In the genomic region with DNA sequence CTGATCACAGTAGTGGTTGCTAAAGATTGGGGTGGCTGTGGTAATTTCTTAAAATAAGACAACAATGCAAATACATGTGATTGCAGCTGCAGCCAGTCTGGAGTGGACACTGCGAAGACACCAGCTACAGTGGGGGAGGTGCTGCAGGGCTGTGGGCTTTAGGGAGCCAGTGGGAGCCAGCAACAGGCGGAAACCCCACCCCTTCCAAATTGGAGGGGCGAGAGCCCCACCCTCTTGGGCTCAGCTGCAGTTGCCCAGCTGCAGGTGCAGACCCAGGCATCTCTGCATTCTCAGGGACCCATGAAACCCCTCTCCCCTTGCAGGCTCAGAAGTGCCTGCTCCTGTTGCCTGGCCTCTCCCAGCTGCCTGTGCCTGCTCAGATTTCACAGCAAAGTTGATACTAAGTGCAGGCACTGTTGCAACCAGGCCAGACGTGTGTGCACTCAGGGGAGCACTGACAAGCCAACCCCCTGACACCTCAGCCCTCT, we compare ENCODE assay signal across 13 cellular contexts.
A peak's percentile ranks its signal among the peaks of the same experiment; 100 is the strongest.
DNase-seq lines count a peak whose midpoint lies in the region; ATAC-seq and TF ChIP-seq lines count a peak whose summit lies in the region.
"Had no signal": no experiment of that assay in that cellular context is flagged by ENCODE, and none has a peak within 500 bp of the region (broad histone marks: within the 10 kb centered on the region; RNA-seq: fewer than 3 reads in every experiment).

No MANE protein-coding gene starts in this region.

- H3F3A ChIP-seq in GM23338 (replicated peaks; ENCODE audit: low read depth), result no peaks in the 10 kb centered on the region

- H3K79me2 ChIP-seq in GM23338 (replicated peaks; ENCODE audit: insufficient read depth), result no peaks in the 10 kb centered on the region
- no peaks in the 10 kb centered on the region for H3K79me2 ChIP-seq in Karpas-422 (ENCODE audit: low read length)
- no peaks in the 10 kb centered on the region for H3K79me2 ChIP-seq in mammary epithelial cell (ENCODE audit: insufficient read depth, low read length)

- WGBS in mammary epithelial cell (ENCODE audit: low coverage, missing lambda C conversion rate), result 55% methylated on average over 4 of the region's 4 CpGs

- H3K27me3 ChIP-seq in GM23338 (ENCODE audit: insufficient read depth), result no peaks in the 10 kb centered on the region
- H3K27me3 ChIP-seq in Karpas-422 (ENCODE audit: low read length), result no peaks in the 10 kb centered on the region
- no peaks in the 10 kb centered on the region for H3K27me3 ChIP-seq in left ventricle myocardium inferior (ENCODE audit: low read depth)
- no peaks in the 10 kb centered on the region for H3K27me3 ChIP-seq in mammary epithelial cell (ENCODE audit: insufficient read depth, low read length)
- H3K27me3 ChIP-seq: left lung had no signal

- no peak overlapping the region for H3K4me3 ChIP-seq in GM23338
- no peak overlapping the region; the same call in 1 of the 2 replicates for H3K4me3 ChIP-seq in Karpas-422 (ENCODE audit: low read length)
- no peak overlapping the region for H3K4me3 ChIP-seq in left ventricle myocardium inferior
- H3K4me3 ChIP-seq in mammary epithelial cell (replicated peaks in 1 of 3; ENCODE audit: insufficient read depth in 1 of 3, low read depth in 2 of 3, low read length in 3 of 3), result no peak overlapping the region
- H3K4me3 ChIP-seq: left lung had no signal

- H3K27me3 Mint-ChIP-seq in GM23338 (ENCODE audit: insufficient read depth, low read depth, poor library complexity), result no peaks in the 10 kb centered on the region
- no peaks in the 10 kb centered on the region for H3K27me3 Mint-ChIP-seq in activated T-helper 2 cell treated with anti-CD3 and anti-CD28 coated beads, Interferon-gamma antibody, Interleukin-2, Interleukin-4, amounts not matched to agents 10 μg/mL and 5 μg/mL and 100 μg/mL, durations not matched to agents 14 hours and 24 hours and 36 hours (ENCODE audit: low read depth)
- H3K27me3 Mint-ChIP-seq: activated B cell treated with CpG ODN at 0.5 μM for 24 hours; activated naive CD8-positive, alpha-beta T cell treated with anti-CD3 and anti-CD28 coated beads for 36 hours had no signal

- peaks cover 7% of the 10 kb centered on the region; the same call in 2 of the 3 replicates for H3K36me3 Mint-ChIP-seq in GM23338 (ENCODE audit: low read depth)
- H3K36me3 Mint-ChIP-seq in activated T-helper 2 cell treated with anti-CD3 and anti-CD28 coated beads, Interferon-gamma antibody, Interleukin-2, Interleukin-4, amounts not matched to agents 10 μg/mL and 5 μg/mL and 100 μg/mL, durations not matched to agents 14 hours and 24 hours and 36 hours (ENCODE audit: low read depth), result no peaks in the 10 kb centered on the region
- H3K36me3 Mint-ChIP-seq: activated naive CD8-positive, alpha-beta T cell treated with anti-CD3 and anti-CD28 coated beads for 36 hours had no signal

- no peak for TF ChIP-seq CTCF in GM23338 (conservative IDR thresholded peaks at IDR 0.05; ENCODE audit: low read depth in 2 of 2)
- no peak for TF ChIP-seq CTCF in left ventricle myocardium inferior (IDR thresholded peaks at IDR 0.05; ENCODE audit: borderline replicate concordance)
- TF ChIP-seq CTCF in mammary epithelial cell (conservative IDR thresholded peaks at IDR 0.05 in 1 of 2, IDR thresholded peaks at IDR 0.05 in 1 of 2; ENCODE audit: extremely low read depth in 1 of 2, insufficient read depth in 1 of 2, low read depth in 1 of 2, low read length in 2 of 2), result no peak

- intact Hi-C loops in left ventricle myocardium inferior (cut with micrococcal nuclease), result no loop called here
- intact Hi-C loops in mammary epithelial cell (cut with micrococcal nuclease), result no loop called here
- intact Hi-C loops in activated T-helper 2 cell treated with anti-CD3 and anti-CD28 coated beads, Interferon-gamma antibody, Interleukin-2, Interleukin-4, amounts not matched to agents 10 μg/mL and 5 μg/mL and 100 μg/mL, durations not matched to agents 14 hours and 24 hours and 36 hours (cut with micrococcal nuclease), result no loop called here

- peak overlapping the region; percentile 80; the same call in 1 of the 2 replicates for H3K27ac Mint-ChIP-seq in GM23338
- H3K27ac Mint-ChIP-seq in activated T-helper 2 cell treated with anti-CD3 and anti-CD28 coated beads, Interferon-gamma antibody, Interleukin-2, Interleukin-4, amounts not matched to agents 10 μg/mL and 5 μg/mL and 100 μg/mL, durations not matched to agents 14 hours and 24 hours and 36 hours, result no peak overlapping the region
- H3K27ac Mint-ChIP-seq: activated B cell treated with CpG ODN at 0.5 μM for 24 hours; activated naive CD8-positive, alpha-beta T cell treated with anti-CD3 and anti-CD28 coated beads for 36 hours; CD14-positive monocyte had no signal

- H4K20me1 ChIP-seq in GM23338 (replicated peaks; ENCODE audit: insufficient read depth), result no peaks in the 10 kb centered on the region
- no peaks in the 10 kb centered on the region for H4K20me1 ChIP-seq in Karpas-422 (ENCODE audit: insufficient read depth, low read depth, low read length)
- H4K20me1 ChIP-seq in mammary epithelial cell (ENCODE audit: insufficient read depth, low read length), result no peaks in the 10 kb centered on the region

- H3K9me2 ChIP-seq in GM23338 (ENCODE audit: insufficient read depth) (no peaks in the 10 kb centered on the region), Karpas-422 (replicated peaks; ENCODE audit: insufficient read depth, low read length) (no peaks in the 10 kb centered on the region)

- H3K4me1 ChIP-seq in GM23338 (ENCODE audit: insufficient read depth), result peaks cover 12% of the 10 kb centered on the region
- peaks cover 54% of the 10 kb centered on the region for H3K4me1 ChIP-seq in Karpas-422 (ENCODE audit: low read length)
- H3K4me1 ChIP-seq in left ventricle myocardium inferior, result peaks cover 36% of the 10 kb centered on the region
- no peaks in the 10 kb centered on the region for H3K4me1 ChIP-seq in mammary epithelial cell (ENCODE audit: insufficient read depth, low read length)
- H3K4me1 ChIP-seq: left lung had no signal

- H3K9me3 ChIP-seq in Karpas-422 (ENCODE audit: low read length) (no peaks in the 10 kb centered on the region), left ventricle myocardium inferior (replicated peaks) (peaks cover 4% of the 10 kb centered on the region), mammary epithelial cell (replicated peaks; ENCODE audit: insufficient read depth, low read length) (no peaks in the 10 kb centered on the region)
- H3K9me3 ChIP-seq: left lung had no signal

- H3K9ac ChIP-seq in Karpas-422 (ENCODE audit: low read length), result no peak overlapping the region
- no peak overlapping the region for H3K9ac ChIP-seq in mammary epithelial cell (ENCODE audit: insufficient read depth, low read length)

- H3K4me1 Mint-ChIP-seq in GM23338, result peaks cover 22% of the 10 kb centered on the region
- H3K4me1 Mint-ChIP-seq in activated T-helper 2 cell treated with anti-CD3 and anti-CD28 coated beads, Interferon-gamma antibody, Interleukin-2, Interleukin-4, amounts not matched to agents 10 μg/mL and 5 μg/mL and 100 μg/mL, durations not matched to agents 14 hours and 24 hours and 36 hours (ENCODE audit: low read depth), result no peaks in the 10 kb centered on the region
- H3K4me1 Mint-ChIP-seq: activated B cell treated with CpG ODN at 0.5 μM for 24 hours; activated naive CD8-positive, alpha-beta T cell treated with anti-CD3 and anti-CD28 coated beads for 36 hours; CD14-positive monocyte had no signal

- CTCF ChIA-PET in mammary epithelial cell (lab: Charles Lee; ENCODE audit: low non-redundant PET), result no interaction called here

- dilution Hi-C loops in mammary epithelial cell (cut with HindIII; ENCODE audit: low sequenced_read_pairs), result no loop called here

- H3K27ac ChIP-seq in GM23338 (ENCODE audit: low read depth), result no peak overlapping the region
- H3K27ac ChIP-seq in Karpas-422 (ENCODE audit: low read length), result peak overlapping the region; percentile 93
- peak overlapping the region; percentile 63 for H3K27ac ChIP-seq in left ventricle myocardium inferior (replicated peaks)
- no peak overlapping the region for H3K27ac ChIP-seq in mammary epithelial cell (ENCODE audit: insufficient read depth, low read depth, low read length)
- H3K27ac ChIP-seq: left lung had no signal

- DNase-seq in GM23338 (ENCODE audit: low spot score), result peak; percentile 42
- peak; percentile 88 for DNase-seq in Karpas-422
- no peak for DNase-seq in left ventricle myocardium inferior
- DNase-seq in stimulated activated CD4-positive, alpha-beta T cell treated with anti-CD3 and anti-CD28 coated beads, Interleukin-15, amount 100 ng/mL, for 24 hours, result no peak
- no peak for DNase-seq in retina
- no peak for DNase-seq in mammary epithelial cell
- no peak for DNase-seq in activated T-helper 2 cell treated with anti-CD3 and anti-CD28 coated beads, Interferon-gamma antibody, Interleukin-2, Interleukin-4, amounts not matched to agents 10 μg/mL and 5 μg/mL and 100 μg/mL, durations not matched to agents 14 hours and 24 hours and 36 hours (ENCODE audit: low spot score)
- DNase-seq: activated B cell treated with CpG ODN at 0.5 μM for 24 hours; activated naive CD8-positive, alpha-beta T cell treated with anti-CD3 and anti-CD28 coated beads for 36 hours; central memory CD4-positive, alpha-beta T cell; left lung had no signal

- H3K36me3 ChIP-seq in GM23338 (ENCODE audit: insufficient read depth) (no peaks in the 10 kb centered on the region), Karpas-422 (ENCODE audit: insufficient read depth, low read length) (no peaks in the 10 kb centered on the region), left ventricle myocardium inferior (no peaks in the 10 kb centered on the region), mammary epithelial cell (ENCODE audit: insufficient read depth, low read length) (no peaks in the 10 kb centered on the region)
- H3K36me3 ChIP-seq: left lung had no signal

- H3K4me2 ChIP-seq in GM23338 (peak overlapping the region; percentile 35; the same call in 1 of the 2 replicates), Karpas-422 (ENCODE audit: low read depth, low read length, poor library complexity, severe bottlenecking) (peak overlapping the region; percentile 58), mammary epithelial cell (ENCODE audit: insufficient read depth, low read depth, low read length) (no peak overlapping the region)

- ATAC-seq in GM18867 (IDR thresholded peaks at IDR 0.05; ENCODE audit: unreplicated experiment), result peak; percentile 60
- ATAC-seq in GM23338, result peak; percentile 88
- ATAC-seq: left lung had no signal

- H2AFZ ChIP-seq in GM23338 (peak overlapping the region; percentile 49; the same call in 1 of the 2 replicates), Karpas-422 (ENCODE audit: low read length) (no peak overlapping the region), mammary epithelial cell (ENCODE audit: low read depth, low read length) (no peak overlapping the region)

- H3K4me3 Mint-ChIP-seq in GM23338, result no peak overlapping the region; the same call in 2 of the 3 replicates
- no peak overlapping the region for H3K4me3 Mint-ChIP-seq in activated T-helper 2 cell treated with anti-CD3 and anti-CD28 coated beads, Interferon-gamma antibody, Interleukin-2, Interleukin-4, amounts not matched to agents 10 μg/mL and 5 μg/mL and 100 μg/mL, durations not matched to agents 14 hours and 24 hours and 36 hours (ENCODE audit: low read depth)
- H3K4me3 Mint-ChIP-seq: activated B cell treated with CpG ODN at 0.5 μM for 24 hours; activated naive CD8-positive, alpha-beta T cell treated with anti-CD3 and anti-CD28 coated beads for 36 hours; CD14-positive monocyte had no signal

- peaks cover 12% of the 10 kb centered on the region; the same call in 2 of the 3 replicates for H3K9me3 Mint-ChIP-seq in GM23338
- H3K9me3 Mint-ChIP-seq in activated T-helper 2 cell treated with anti-CD3 and anti-CD28 coated beads, Interferon-gamma antibody, Interleukin-2, Interleukin-4, amounts not matched to agents 10 μg/mL and 5 μg/mL and 100 μg/mL, durations not matched to agents 14 hours and 24 hours and 36 hours, result no peaks in the 10 kb centered on the region

- BruUV-seq in mammary epithelial cell (replicated peaks; lab: Mats Ljungman, UMichigan), result no TSS peak

- in situ Hi-C loops in mammary epithelial cell (cut with MboI; ENCODE audit: low sequenced_read_pairs in 2 of 2), result no loop called here

Comparison
In these comparisons a context has a peak if more than half of its experiments do, and no peak if none do; other contexts are left out.
1. DNase-seq: peak in GM23338 (single experiment) and Karpas-422 (single experiment); none in left ventricle myocardium inferior (single experiment), stimulated activated CD4-positive, alpha-beta T cell treated with anti-CD3 and anti-CD28 coated beads, Interleukin-15, amount 100 ng/mL, for 24 hours (single experiment), retina (single experiment), mammary epithelial cell (single experiment) and activated T-helper 2 cell treated with anti-CD3 and anti-CD28 coated beads, Interferon-gamma antibody, Interleukin-2, Interleukin-4, amounts not matched to agents 10 μg/mL and 5 μg/mL and 100 μg/mL, durations not matched to agents 14 hours and 24 hours and 36 hours (single experiment).
2. H3K27ac ChIP-seq: peak in Karpas-422 (single experiment) and left ventricle myocardium inferior (single experiment); none in GM23338 (single experiment) and mammary epithelial cell (single experiment).